ENCODE assay signal across 8 cellular contexts in genomic region chr11:123111465-123111864, GRCh38. TPM values are rescaled to one million over a fixed set of nuclear protein-coding genes. Genes with fewer than 3 reads are reported as not detected.
A peak's percentile ranks its signal among the peaks of the same experiment; 100 is the strongest.
DNase-seq lines count a peak whose midpoint lies in the region; ATAC-seq, FAIRE-seq and TF ChIP-seq lines count a peak whose summit lies in the region.

No MANE protein-coding gene starts in this region.

- DNase-seq in CD4-positive, CD25-positive, alpha-beta regulatory T cell, result peak in 2 of 3 donors; percentile 53 to 63
- DNase-seq in HCT116 (ENCODE audit: low read depth, low spot score) (peak; percentile 47), NCI-H748 treated with DMSO at 0.1 percent for 48 hours (lab: John Stamatoyannopoulos, UW) (peak; percentile 26), bronchial epithelial cell (ENCODE audit: low read depth) (peak; percentile 71), kidney glomerular epithelial cell (lab: John Stamatoyannopoulos, UW) (peak; percentile 71), tibial nerve (ENCODE audit: low spot score in 2 of 2) (no peak), posterior vena cava (ENCODE audit: low spot score) (no peak)

- no peaks in the 10 kb centered on the region for H3K9me3 ChIP-seq in CD4-positive, CD25-positive, alpha-beta regulatory T cell (ENCODE audit: control insufficient read depth in 2 of 2, low read length in 2 of 2)
- 0 out of 4 replicates have a peak, but pooled peaks cover 0 to 3% of the 10 kb centered on the region in 2 experiments for H3K9me3 ChIP-seq in HCT116 (ENCODE audit: control insufficient read depth in 1 of 2, insufficient read depth in 1 of 2, low read depth in 1 of 2, low read length in 2 of 2)
- peaks cover 0 to 10% (median 0%) of the 10 kb centered on the region in 4 donors for H3K9me3 ChIP-seq in tibial nerve

- no peaks in the 10 kb centered on the region for H3K36me3 ChIP-seq in CD4-positive, CD25-positive, alpha-beta regulatory T cell (ENCODE audit: control insufficient read depth, insufficient read depth, low read length)
- H3K36me3 ChIP-seq in HCT116 (ENCODE audit: control insufficient read depth in 1 of 2, insufficient read depth in 2 of 2, low read length in 2 of 2) (no peaks in the 10 kb centered on the region), bronchial epithelial cell (ENCODE audit: control insufficient read depth, insufficient read depth, low read length) (no peaks in the 10 kb centered on the region), tibial nerve (peaks cover 0 to 6% (median 0%) of the 10 kb centered on the region in 3 donors)

- no peak overlapping the region for H3K4me3 Mint-ChIP-seq in CD4-positive, CD25-positive, alpha-beta regulatory T cell

- no TSS peak for BruUV-seq in HCT116 (replicated peaks; lab: Mats Ljungman, UMichigan)

- no peak overlapping the region for H2AFZ ChIP-seq in HCT116 (ENCODE audit: low read depth, low read length, poor library complexity, severe bottlenecking)

- peaks cover 4 to 6% (median 5%) of the 10 kb centered on the region in 4 donors for H3K4me1 Mint-ChIP-seq in CD4-positive, CD25-positive, alpha-beta regulatory T cell

- TF ChIP-seq POLR2A in HCT116 (IDR thresholded peaks at IDR 0.05; ENCODE audit: borderline replicate concordance, extremely low read depth, insufficient read depth, insufficient read length) (no peak), tibial nerve (IDR thresholded peaks at IDR 0.05) (no peak)

- FAIRE-seq in bronchial epithelial cell (lab: Jason Lieb, UNC), result no peak

- TF ChIP-seq EP300 in tibial nerve (IDR thresholded peaks at IDR 0.05), result no peak

- H3K4me2 ChIP-seq in HCT116 (ENCODE audit: low read length), result no peak overlapping the region

- peak; percentile 42 to 53 for ATAC-seq in CD4-positive, CD25-positive, alpha-beta regulatory T cell (ENCODE audit: low read depth in 2 of 2)
- ATAC-seq in HCT116, result peak; percentile 85
- ATAC-seq in GM21367 (IDR thresholded peaks at IDR 0.05; ENCODE audit: unreplicated experiment), result no peak

- WGBS in tibial nerve, 2 donors, result 49 to 59% methylated on average over 4 of the region's 4 CpGs

- no peaks in the 10 kb centered on the region for H3K36me3 Mint-ChIP-seq in CD4-positive, CD25-positive, alpha-beta regulatory T cell

- H4K20me1 ChIP-seq in HCT116 (ENCODE audit: insufficient read depth), result no peaks in the 10 kb centered on the region

- no peak overlapping the region for H3K9ac ChIP-seq in HCT116 (ENCODE audit: low read length)

- H3K4me3 ChIP-seq in CD4-positive, CD25-positive, alpha-beta regulatory T cell (ENCODE audit: low read depth, low read length), result no peak overlapping the region
- H3K4me3 ChIP-seq in HCT116 (replicated peaks in 1 of 2; ENCODE audit: low read depth in 1 of 2, low read length in 2 of 2) (no peak overlapping the region), bronchial epithelial cell (ENCODE audit: low read depth, low read length) (no peak overlapping the region), tibial nerve (no peak overlapping the region)

- TF ChIP-seq CTCF in HCT116 (IDR thresholded peaks at IDR 0.05 in 2 of 3, conservative IDR thresholded peaks at IDR 0.05 in 1 of 3; ENCODE audit: borderline replicate concordance in 1 of 3, insufficient read depth in 1 of 3, low read depth in 2 of 3, low read length in 2 of 3) (peak; percentile 74 to 96 (median 87)), bronchial epithelial cell (IDR thresholded peaks at IDR 0.05; ENCODE audit: insufficient read depth, low read length, severe bottlenecking) (peak; percentile 57), tibial nerve (IDR thresholded peaks at IDR 0.05) (peak; percentile 38 to 80 (median 63))

- no peaks in the 10 kb centered on the region for H3K79me2 ChIP-seq in HCT116 (ENCODE audit: insufficient read depth, low read length)

- no peak overlapping the region for H3K27ac ChIP-seq in CD4-positive, CD25-positive, alpha-beta regulatory T cell (ENCODE audit: insufficient read depth, low read length, poor library complexity, severe bottlenecking)
- H3K27ac ChIP-seq in HCT116 (ENCODE audit: low read depth, low read length) (no peak overlapping the region), tibial nerve (peak overlapping the region in 3 of 4 donors; percentile 17 to 53 (median 26))

- peaks cover 28% of the 10 kb centered on the region for H3K27me3 Mint-ChIP-seq in CD4-positive, CD25-positive, alpha-beta regulatory T cell

- RAD21 ChIA-PET in HCT116 (lab: Charles Lee; ENCODE audit: low non-redundant PET in 1 of 2, low total read pairs in 2 of 2, uncharacterized antibody in 2 of 2, unreplicated experiment in 2 of 2), result interaction anchor here (0.8 to 2.9 kb wide), 2 partner anchors 8 to 136 kb away, joined by 3 to 15 read pairs (median 10); no protein-coding TSS in a partner anchor

- intact Hi-C loops in HCT116 (cut with micrococcal nuclease) (loop anchor here (1.0 to 2.0 kb wide), 3 partner anchors 125 to 367 kb away; no protein-coding TSS in a partner anchor), posterior vena cava (cut with DNase I) (loop anchor here (5.0 kb wide), 1 partner anchor 136 kb away; no protein-coding TSS in a partner anchor)

- POLR2A ChIA-PET in HCT116 (lab: Charles Lee), result interaction anchor here (1.2 kb wide), 1 partner anchor 136 kb away, joined by 4 read pairs; no protein-coding TSS in a partner anchor

- H3K4me1 ChIP-seq in CD4-positive, CD25-positive, alpha-beta regulatory T cell (ENCODE audit: control insufficient read depth, insufficient read depth, low read length, poor library complexity, severe bottlenecking), result no peaks in the 10 kb centered on the region
- H3K4me1 ChIP-seq in HCT116 (ENCODE audit: control insufficient read depth in 1 of 2, insufficient read depth in 2 of 2, low read length in 2 of 2), result peaks cover 0 to 3% of the 10 kb centered on the region in 2 experiments; a peak in 2 of 4 replicates
- peaks cover 0 to 3% (median 0%) of the 10 kb centered on the region in 4 donors for H3K4me1 ChIP-seq in tibial nerve

- no peaks in the 10 kb centered on the region for H3K27me3 ChIP-seq in CD4-positive, CD25-positive, alpha-beta regulatory T cell (ENCODE audit: control insufficient read depth, insufficient read depth, low read length)
- H3K27me3 ChIP-seq in HCT116 (ENCODE audit: insufficient read depth, low read length) (no peaks in the 10 kb centered on the region), bronchial epithelial cell (ENCODE audit: control insufficient read depth, insufficient read depth, low read length) (no peaks in the 10 kb centered on the region), tibial nerve (no peaks in the 10 kb centered on the region)

- CTCF ChIA-PET in HCT116 (lab: Charles Lee), result interaction anchor here (0.5 to 5.1 kb wide), 12 partner anchors 8 to 150 kb away, joined by 3 to 78 read pairs (median 5); no protein-coding TSS in a partner anchor

- peak overlapping the region in 1 of 3 donors; percentile 38 for H3K27ac Mint-ChIP-seq in CD4-positive, CD25-positive, alpha-beta regulatory T cell

- peaks cover 0 to 4% (median 0%) of the 10 kb centered on the region in 7 donors for H3K9me3 Mint-ChIP-seq in CD4-positive, CD25-positive, alpha-beta regulatory T cell

- peak; percentile 99 for TF ChIP-seq RAD21 in HCT116 (IDR thresholded peaks at IDR 0.05; ENCODE audit: low read depth)

- H3K9me2 ChIP-seq in HCT116 (ENCODE audit: insufficient read depth), result no peaks in the 10 kb centered on the region

TF ChIP-seq in HCT116, 20 proteins besides CTCF, POLR2A, EP300 and RAD21 (continues in another document):
- TF ChIP-seq SRF (IDR thresholded peaks at IDR 0.05; ENCODE audit: low read depth), result no peak
- TF ChIP-seq POLR2AphosphoS5 (IDR thresholded peaks at IDR 0.05; ENCODE audit: low read depth, low read length), result no peak
- TF ChIP-seq EZH2 (IDR thresholded peaks at IDR 0.05), result no peak
- no peak for TF ChIP-seq ZBTB33 (IDR thresholded peaks at IDR 0.05; ENCODE audit: extremely low read depth, insufficient replicate concordance, low read length)
- no peak for TF ChIP-seq FOSL1 (IDR thresholded peaks at IDR 0.05; ENCODE audit: low read depth)
- TF ChIP-seq, protein P1, sequence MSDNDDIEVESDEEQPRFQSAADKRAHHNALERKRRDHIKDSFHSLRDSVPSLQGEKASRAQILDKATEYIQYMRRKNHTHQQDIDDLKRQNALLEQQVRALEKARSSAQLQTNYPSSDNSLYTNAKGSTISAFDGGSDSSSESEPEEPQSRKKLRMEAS (IDR thresholded peaks at IDR 0.05), result 0 out of 2 replicates have a peak, but pooled peaks have one; percentile 19
- no peak; the same call in 1 of the 2 replicates for TF ChIP-seq JUND (IDR thresholded peaks at IDR 0.05)
- TF ChIP-seq EGR1 (IDR thresholded peaks at IDR 0.05; ENCODE audit: low read depth), result no peak
- TF ChIP-seq ELF1 (IDR thresholded peaks at IDR 0.05; ENCODE audit: borderline replicate concordance, low read depth), result no peak
- TF ChIP-seq ZFX (IDR thresholded peaks at IDR 0.05), result no peak
- TF ChIP-seq EZH2phosphoT487 (IDR thresholded peaks at IDR 0.05; ENCODE audit: borderline replicate concordance), result no peak
- no peak for TF ChIP-seq SIN3A (IDR thresholded peaks at IDR 0.05; ENCODE audit: low read depth)

RNA-seq across cellular contexts. Expression of gene HSPA8, which starts 49.5 kb away (rescaled TPM):
- 1,352 TPM for total RNA-seq in CD4-positive, CD25-positive, alpha-beta regulatory T cell
- 1,000 to 10,000 TPM; 1,495 to 1,932 (median 1,615) TPM for polyA plus RNA-seq in CD4-positive, CD25-positive, alpha-beta regulatory T cell
- total RNA-seq in HCT116 (2021; ENCODE audit: unreplicated experiment) (1,301 TPM), bronchial epithelial cell (846 and 1,277 TPM in 2 replicates), tibial nerve (100 to 1,000 TPM; 425 to 660 (median 550) TPM), posterior vena cava (100 to 1,000 TPM; 754 to 806 TPM)
- polyA plus RNA-seq in HCT116 (2012), result 794 and 973 TPM in 2 replicates

Comparison
In these comparisons a context has a peak if more than half of its experiments do, and no peak if none do; other contexts are left out.
1. DNase-seq: peak in CD4-positive, CD25-positive, alpha-beta regulatory T cell (2 of 3), HCT116 (single experiment), NCI-H748 treated with DMSO at 0.1 percent for 48 hours (single experiment), bronchial epithelial cell (single experiment) and kidney glomerular epithelial cell (single experiment); none in tibial nerve (0 of 2) and posterior vena cava (single experiment).
2. H3K27ac ChIP-seq: peak in tibial nerve (3 of 4); none in CD4-positive, CD25-positive, alpha-beta regulatory T cell (single experiment) and HCT116 (single experiment).
3. Peak in every context shown above with its lines, with median percentiles within 50 percentile points of each other: CTCF ChIP-seq.